ENCODE assay signal across 11 cellular contexts in the genomic region with DNA sequence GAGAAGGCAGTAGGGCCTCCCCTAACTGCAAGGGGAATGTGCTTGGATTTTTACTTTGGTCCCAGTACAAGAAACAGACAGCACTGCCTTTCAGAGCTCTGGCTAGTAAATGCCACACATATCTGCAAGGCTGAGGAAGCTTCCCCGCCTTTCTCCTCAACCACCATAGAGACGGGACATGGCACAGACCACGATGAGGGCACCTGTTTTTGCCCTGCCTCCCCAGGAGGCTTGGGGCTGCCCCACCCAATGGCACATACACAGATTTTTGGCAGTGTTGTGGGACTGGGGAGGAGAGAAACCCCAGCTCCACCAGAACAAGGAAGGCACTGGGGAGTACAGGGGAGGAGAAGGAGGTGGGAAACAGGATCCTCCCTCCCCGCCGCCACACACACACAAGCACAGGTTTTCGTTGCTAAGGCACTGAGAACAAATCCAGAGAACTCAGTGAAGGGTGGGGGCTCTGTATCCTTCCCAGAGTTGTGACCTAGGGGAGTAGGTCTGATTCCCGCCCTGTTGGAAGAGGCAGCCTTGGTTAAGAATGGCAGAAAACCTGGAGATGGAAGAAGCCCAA. TPM values are rescaled to one million over a fixed set of nuclear protein-coding genes. Genes with fewer than 3 reads are reported as not detected.
A peak's percentile ranks its signal among the peaks of the same experiment; 100 is the strongest.
DNase-seq lines count a peak whose midpoint lies in the region; ATAC-seq and TF ChIP-seq lines count a peak whose summit lies in the region.
"Had no signal": no experiment of that assay in that cellular context is flagged by ENCODE, and none has a peak within 500 bp of the region (broad histone marks: within the 10 kb centered on the region; RNA-seq: fewer than 3 reads in every experiment).

No MANE protein-coding gene starts in this region.

- H3K4me2 ChIP-seq in mesenchymal stem cell (ENCODE audit: low read length, poor library complexity, severe bottlenecking): no peak overlapping the region

- H3K4me1 ChIP-seq in mesenchymal stem cell (ENCODE audit: control insufficient read depth, insufficient read depth, low read depth, low read length) (peaks cover 21% of the 10 kb centered on the region), stomach smooth muscle (ENCODE audit: control insufficient read depth, insufficient read depth, low read length) (peaks cover 40% of the 10 kb centered on the region)
- H3K4me1 ChIP-seq: HAP-1 had no signal

- peaks cover 26% of the 10 kb centered on the region for H3K4me1 Mint-ChIP-seq in activated CD4-positive, alpha-beta T cell treated with anti-CD3 and anti-CD28 coated beads, Interleukin-2, amount 10 ng/mL, durations not matched to agents 24 days and 14 days
- peaks cover 43% of the 10 kb centered on the region for H3K4me1 Mint-ChIP-seq in activated CD4-positive, alpha-beta T cell treated with anti-CD3 and anti-CD28 coated beads, Interleukin-2, amount 10 ng/mL, durations not matched to agents 7 days and 5 days
- peaks cover 35% of the 10 kb centered on the region for H3K4me1 Mint-ChIP-seq in brain
- peaks cover 8 to 31% of the 10 kb centered on the region in 2 donors for H3K4me1 Mint-ChIP-seq in natural killer cell

- CTCF ChIA-PET in activated CD4-positive, alpha-beta T cell treated with anti-CD3 and anti-CD28 coated beads, Interleukin-2, amount 10 ng/mL, durations not matched to agents 7 days and 5 days (lab: Charles Lee): interaction anchor here (1.1 to 1.2 kb wide), 2 partner anchors 9 to 17 kb away, joined by 4 to 6 read pairs; a partner anchor contains a TSS

- no peak overlapping the region for H2AFZ ChIP-seq in mesenchymal stem cell (ENCODE audit: low read depth, low read length)

- H4K91ac ChIP-seq in mesenchymal stem cell (ENCODE audit: low read length): no peak overlapping the region

- POLR2A ChIA-PET in activated CD4-positive, alpha-beta T cell treated with anti-CD3 and anti-CD28 coated beads, Interleukin-2, amount 10 ng/mL, durations not matched to agents 7 days and 5 days (lab: Charles Lee): no interaction called here

- DNase-seq in activated CD4-positive, alpha-beta T cell treated with anti-CD3 and anti-CD28 coated beads, Interleukin-2, amount 10 ng/mL, durations not matched to agents 24 days and 14 days: no peak
- no peak for DNase-seq in activated CD4-positive, alpha-beta T cell treated with anti-CD3 and anti-CD28 coated beads, Interleukin-2, amount 10 ng/mL, durations not matched to agents 7 days and 5 days
- DNase-seq in mesenchymal stem cell (no peak), GOT3 (lab: John Stamatoyannopoulos, UW) (no peak), natural killer cell (no peak)
- DNase-seq in activated CD4-positive, alpha-beta T cell treated with anti-CD3 and anti-CD28 coated beads, Interleukin-2, amount 50 U/mL, for 4 hours: no peak
- DNase-seq: NCI-H1048 had no signal

- no peak overlapping the region for H3K14ac ChIP-seq in mesenchymal stem cell (ENCODE audit: low read length in 2 of 2)

- no peak overlapping the region for H3K4me3 Mint-ChIP-seq in activated CD4-positive, alpha-beta T cell treated with anti-CD3 and anti-CD28 coated beads, Interleukin-2, amount 10 ng/mL, durations not matched to agents 24 days and 14 days
- H3K4me3 Mint-ChIP-seq in activated CD4-positive, alpha-beta T cell treated with anti-CD3 and anti-CD28 coated beads, Interleukin-2, amount 10 ng/mL, durations not matched to agents 7 days and 5 days: no peak overlapping the region
- peak overlapping the region in 1 of 5 experiments; percentile 42 for H3K4me3 Mint-ChIP-seq in brain
- H3K4me3 Mint-ChIP-seq in natural killer cell: no peak overlapping the region

- H3K36me3 Mint-ChIP-seq in activated CD4-positive, alpha-beta T cell treated with anti-CD3 and anti-CD28 coated beads, Interleukin-2, amount 10 ng/mL, durations not matched to agents 24 days and 14 days (ENCODE audit: low read depth): peaks cover 28% of the 10 kb centered on the region
- H3K36me3 Mint-ChIP-seq in activated CD4-positive, alpha-beta T cell treated with anti-CD3 and anti-CD28 coated beads, Interleukin-2, amount 10 ng/mL, durations not matched to agents 7 days and 5 days (ENCODE audit: low read depth): peaks cover 27% of the 10 kb centered on the region
- H3K36me3 Mint-ChIP-seq in brain (peaks cover 33% of the 10 kb centered on the region), natural killer cell (no peaks in the 10 kb centered on the region)

- no peak overlapping the region for H2BK120ac ChIP-seq in mesenchymal stem cell (ENCODE audit: low read depth, low read length)

- no peak overlapping the region for H3K18ac ChIP-seq in mesenchymal stem cell (ENCODE audit: low read depth in 1 of 2, low read length in 2 of 2)

- no peaks in the 10 kb centered on the region for H3K27me3 Mint-ChIP-seq in activated CD4-positive, alpha-beta T cell treated with anti-CD3 and anti-CD28 coated beads, Interleukin-2, amount 10 ng/mL, durations not matched to agents 24 days and 14 days
- no peaks in the 10 kb centered on the region for H3K27me3 Mint-ChIP-seq in activated CD4-positive, alpha-beta T cell treated with anti-CD3 and anti-CD28 coated beads, Interleukin-2, amount 10 ng/mL, durations not matched to agents 7 days and 5 days
- H3K27me3 Mint-ChIP-seq in brain (no peaks in the 10 kb centered on the region), natural killer cell (ENCODE audit: low read depth in 2 of 2) (no peaks in the 10 kb centered on the region)

- H3K27me3 ChIP-seq in mesenchymal stem cell (ENCODE audit: control insufficient read depth in 1 of 2, insufficient read depth in 1 of 2, low read length in 2 of 2) (no peaks in the 10 kb centered on the region), stomach smooth muscle (ENCODE audit: control insufficient read depth in 1 of 2, insufficient read depth in 2 of 2, low read length in 2 of 2) (no peaks in the 10 kb centered on the region)

- H3K36me3 ChIP-seq in mesenchymal stem cell (ENCODE audit: control insufficient read depth in 1 of 2, insufficient read depth in 2 of 2, low read depth in 1 of 2, low read length in 2 of 2): peaks cover 64 to 87% of the 10 kb centered on the region in 2 experiments
- H3K36me3 ChIP-seq in stomach smooth muscle (ENCODE audit: control insufficient read depth in 2 of 2, insufficient read depth in 2 of 2, low read length in 2 of 2): peaks cover 32 to 37% of the 10 kb centered on the region in 2 donors

- H4K8ac ChIP-seq in mesenchymal stem cell (ENCODE audit: low read length): no peak overlapping the region

- peak overlapping the region; percentile 11 for H3K27ac Mint-ChIP-seq in activated CD4-positive, alpha-beta T cell treated with anti-CD3 and anti-CD28 coated beads, Interleukin-2, amount 10 ng/mL, durations not matched to agents 24 days and 14 days
- H3K27ac Mint-ChIP-seq in activated CD4-positive, alpha-beta T cell treated with anti-CD3 and anti-CD28 coated beads, Interleukin-2, amount 10 ng/mL, durations not matched to agents 7 days and 5 days: no peak overlapping the region
- H3K27ac Mint-ChIP-seq in brain (peak overlapping the region; percentile 24 to 91 (median 63)), natural killer cell (peak overlapping the region in 1 of 2 donors; percentile 74)

- peak overlapping the region; percentile 56 for H3K9ac ChIP-seq in mesenchymal stem cell (ENCODE audit: low read length)
- no peak overlapping the region for H3K9ac ChIP-seq in stomach smooth muscle (ENCODE audit: low read length in 2 of 2)

- H2BK5ac ChIP-seq in mesenchymal stem cell (ENCODE audit: low read depth, low read length, poor library complexity, severe bottlenecking): no peak overlapping the region

- WGBS in mesenchymal stem cell: 96% methylated on average over 7 of the region's 7 CpGs

- no peak overlapping the region for H3K4ac ChIP-seq in mesenchymal stem cell (ENCODE audit: low read depth in 1 of 2, low read length in 2 of 2)

- H2BK12ac ChIP-seq in mesenchymal stem cell (ENCODE audit: low read length in 2 of 2): no peak overlapping the region

- no peak overlapping the region for H2AK5ac ChIP-seq in mesenchymal stem cell (ENCODE audit: low read length, severe bottlenecking)

- H3K9me3 Mint-ChIP-seq in activated CD4-positive, alpha-beta T cell treated with anti-CD3 and anti-CD28 coated beads, Interleukin-2, amount 10 ng/mL, durations not matched to agents 24 days and 14 days: no peaks in the 10 kb centered on the region
- no peaks in the 10 kb centered on the region for H3K9me3 Mint-ChIP-seq in activated CD4-positive, alpha-beta T cell treated with anti-CD3 and anti-CD28 coated beads, Interleukin-2, amount 10 ng/mL, durations not matched to agents 7 days and 5 days
- H3K9me3 Mint-ChIP-seq in brain (peaks cover 0 to 3% (median 0%) of the 10 kb centered on the region in 5 experiments), natural killer cell (no peaks in the 10 kb centered on the region)

- H3K23ac ChIP-seq in mesenchymal stem cell (ENCODE audit: low read length in 2 of 2): no peak overlapping the region

- TF ChIP-seq CTCF in brain (conservative IDR thresholded peaks at IDR 0.05) (no peak), natural killer cell (IDR thresholded peaks at IDR 0.05) (no peak)

- no peak for ATAC-seq in natural killer cell

- no peaks in the 10 kb centered on the region for H3K9me3 ChIP-seq in mesenchymal stem cell (ENCODE audit: control insufficient read depth, low read length)
- H3K9me3 ChIP-seq in stomach smooth muscle (ENCODE audit: control insufficient read depth in 2 of 2, low read length in 2 of 2): no peaks in the 10 kb centered on the region
- H3K9me3 ChIP-seq: HAP-1 had no signal

- intact Hi-C loops in activated CD4-positive, alpha-beta T cell treated with anti-CD3 and anti-CD28 coated beads, Interleukin-2, amount 10 ng/mL, durations not matched to agents 24 days and 14 days (cut with micrococcal nuclease): no loop called here
- intact Hi-C loops in natural killer cell (cut with micrococcal nuclease): no loop called here

- H2BK15ac ChIP-seq in mesenchymal stem cell (ENCODE audit: low read depth, poor library complexity, severe bottlenecking): no peak overlapping the region

- H3K27ac ChIP-seq in mesenchymal stem cell (ENCODE audit: low read length, poor library complexity, severe bottlenecking) (no peak overlapping the region), stomach smooth muscle (ENCODE audit: low read length) (peak overlapping the region; percentile 37)

- H3K4me3 ChIP-seq in mesenchymal stem cell (ENCODE audit: insufficient read depth in 1 of 2, low read depth in 1 of 2, low read length in 2 of 2) (no peak overlapping the region), stomach smooth muscle (ENCODE audit: low read length in 2 of 2) (no peak overlapping the region)
- H3K4me3 ChIP-seq: HAP-1 had no signal

- H3K79me1 ChIP-seq in mesenchymal stem cell (replicated peaks; ENCODE audit: low read length, poor library complexity, severe bottlenecking): peaks cover 33% of the 10 kb centered on the region

RNA-seq across cellular contexts. Expression of a gene that starts 7.2 kb away (rescaled TPM):
- total RNA-seq in activated CD4-positive, alpha-beta T cell treated with anti-CD3 and anti-CD28 coated beads, Interleukin-2, amount 10 ng/mL, durations not matched to agents 24 days and 14 days: 17.9 and 18.8 TPM in 2 replicates
- total RNA-seq in activated CD4-positive, alpha-beta T cell treated with anti-CD3 and anti-CD28 coated beads, Interleukin-2, amount 10 ng/mL, durations not matched to agents 7 days and 5 days: 10 to 100 TPM; 10.2 to 12.8 TPM
- 594 TPM for polyA plus RNA-seq in brain (ENCODE audit: insufficient read depth, low read depth, low replicate concordance)
- polyA plus RNA-seq in mesenchymal stem cell (2013, experiment 1 of 2): 775 TPM
- polyA plus RNA-seq in mesenchymal stem cell (2013, experiment 2 of 2): 762 TPM
- total RNA-seq in natural killer cell: 10 to 100 TPM; 21.1 to 32.1 (median 31.9) TPM

RNA-seq across cellular contexts. Expression of a gene that starts 8.4 kb away (rescaled TPM):
- total RNA-seq in activated CD4-positive, alpha-beta T cell treated with anti-CD3 and anti-CD28 coated beads, Interleukin-2, amount 10 ng/mL, durations not matched to agents 24 days and 14 days: 51.9 and 55.2 TPM in 2 replicates
- total RNA-seq in activated CD4-positive, alpha-beta T cell treated with anti-CD3 and anti-CD28 coated beads, Interleukin-2, amount 10 ng/mL, durations not matched to agents 7 days and 5 days: 100 to 1,000 TPM; 125 to 137 TPM
- 15.5 TPM for polyA plus RNA-seq in brain (ENCODE audit: insufficient read depth, low read depth, low replicate concordance)
- polyA plus RNA-seq in mesenchymal stem cell (2013, experiment 1 of 2): 27.4 TPM
- polyA plus RNA-seq in mesenchymal stem cell (2013, experiment 2 of 2): 24.5 TPM
- total RNA-seq in natural killer cell: 10 to 100 TPM; 50.0 to 66.8 (median 59.4) TPM

RNA-seq across cellular contexts. Expression of a gene that starts 10.0 kb away (rescaled TPM):
- total RNA-seq in activated CD4-positive, alpha-beta T cell treated with anti-CD3 and anti-CD28 coated beads, Interleukin-2, amount 10 ng/mL, durations not matched to agents 24 days and 14 days: 0.07 TPM in 2 replicates
- under 1 TPM in 1 of 2 experiments, not detected in 1; 0.05 TPM for total RNA-seq in activated CD4-positive, alpha-beta T cell treated with anti-CD3 and anti-CD28 coated beads, Interleukin-2, amount 10 ng/mL, durations not matched to agents 7 days and 5 days
- 30.3 TPM for polyA plus RNA-seq in brain (ENCODE audit: insufficient read depth, low read depth, low replicate concordance)
- polyA plus RNA-seq in mesenchymal stem cell (2013, experiment 1 of 2): 1.1 TPM
- polyA plus RNA-seq in mesenchymal stem cell (2013, experiment 2 of 2): 1.2 TPM
- under 1 TPM; 0.12 to 0.58 (median 0.14) TPM for total RNA-seq in natural killer cell
- total RNA-seq: T-helper 1 cell treated with Interleukin-12 subunit alpha and Interleukin-12 subunit beta and Interleukin-4 antibody, amounts not matched to agents 30 ng/mL and 1 ng/mL, for 36 hours had no signal

RNA-seq across cellular contexts. Expression of a gene that starts 16.8 kb away (rescaled TPM):
- total RNA-seq in activated CD4-positive, alpha-beta T cell treated with anti-CD3 and anti-CD28 coated beads, Interleukin-2, amount 10 ng/mL, durations not matched to agents 24 days and 14 days: 1,178 and 1,206 TPM in 2 replicates
- total RNA-seq in activated CD4-positive, alpha-beta T cell treated with anti-CD3 and anti-CD28 coated beads, Interleukin-2, amount 10 ng/mL, durations not matched to agents 7 days and 5 days: 1,000 to 10,000 TPM; 1,014 to 1,124 TPM
- polyA plus RNA-seq in brain (ENCODE audit: insufficient read depth, low read depth, low replicate concordance): 3,023 TPM
- 5,075 TPM for polyA plus RNA-seq in mesenchymal stem cell (2013, experiment 1 of 2)
- 4,888 TPM for polyA plus RNA-seq in mesenchymal stem cell (2013, experiment 2 of 2)
- 100 to 1,000 TPM; 555 to 671 (median 608) TPM for total RNA-seq in natural killer cell

RNA-seq across cellular contexts. Expression of a gene that starts 34.7 kb away (rescaled TPM):
- 20.2 and 20.5 TPM in 2 replicates for total RNA-seq in activated CD4-positive, alpha-beta T cell treated with anti-CD3 and anti-CD28 coated beads, Interleukin-2, amount 10 ng/mL, durations not matched to agents 24 days and 14 days
- 10 to 100 TPM; 13.0 to 14.0 TPM for total RNA-seq in activated CD4-positive, alpha-beta T cell treated with anti-CD3 and anti-CD28 coated beads, Interleukin-2, amount 10 ng/mL, durations not matched to agents 7 days and 5 days
- polyA plus RNA-seq in brain (ENCODE audit: insufficient read depth, low read depth, low replicate concordance): 16.7 TPM
- polyA plus RNA-seq in mesenchymal stem cell (2013, experiment 1 of 2): 6.8 TPM
- polyA plus RNA-seq in mesenchymal stem cell (2013, experiment 2 of 2): 7.1 TPM
- total RNA-seq in natural killer cell: 10 to 100 TPM; 11.6 to 15.8 (median 14.6) TPM
